1 cellular context compared by ENCODE assay signal in genomic region chr5:141524604-141525597, GRCh38.
A peak's percentile ranks its signal among the peaks of the same experiment; 100 is the strongest.
TF ChIP-seq lines count a peak whose summit lies in the region.

No MANE protein-coding gene starts in this region.

TF ChIP-seq in HepG2, 621 proteins besides CTCF, POLR2A, EP300 and RAD21 (continued from another document and continues in another):
- TF ChIP-seq HMGXB3 (CRISPR knock-in tag; IDR thresholded peaks at IDR 0.05; ENCODE audit: borderline replicate concordance) (peak; percentile 67; the same call in 1 of the 2 replicates), NR3C1 (CRISPR knock-in tag; IDR thresholded peaks at IDR 0.05) (no peak), REPIN1 (CRISPR knock-in tag; IDR thresholded peaks at IDR 0.05; ENCODE audit: borderline replicate concordance, low read depth) (0 out of 2 replicates have a peak, but pooled peaks have one; percentile 42), THRA (CRISPR knock-in tag; IDR thresholded peaks at IDR 0.05; ENCODE audit: borderline replicate concordance) (peak; percentile 47; the same call in 1 of the 2 replicates), SP2 (CRISPR knock-in tag; IDR thresholded peaks at IDR 0.05) (no peak), ZSCAN30 (CRISPR knock-in tag; IDR thresholded peaks at IDR 0.05) (no peak), SKI (IDR thresholded peaks at IDR 0.05; ENCODE audit: partially characterized antibody) (no peak), FOXK1 (CRISPR knock-in tag; IDR thresholded peaks at IDR 0.05; ENCODE audit: borderline replicate concordance, low read depth) (peak; percentile 58; the same call in 1 of the 2 replicates), AGO1 (IDR thresholded peaks at IDR 0.05; ENCODE audit: low read depth, low read length, poor library complexity, severe bottlenecking) (no peak), MXI1 (IDR thresholded peaks at IDR 0.05; ENCODE audit: borderline replicate concordance, low read depth, low read length) (peak; percentile 60; the same call in 1 of the 3 replicates), POLR2AphosphoS2 (IDR thresholded peaks at IDR 0.05; ENCODE audit: low read depth, low read length) (no peak), SAFB2 (CRISPR knock-in tag; IDR thresholded peaks at IDR 0.05; ENCODE audit: borderline replicate concordance, low read depth) (no peak), TFE3 (CRISPR knock-in tag; IDR thresholded peaks at IDR 0.05) (0 out of 2 replicates have a peak, but pooled peaks have one; percentile 16), BCL6 (CRISPR knock-in tag; IDR thresholded peaks at IDR 0.05) (peak; percentile 59), RBAK (CRISPR knock-in tag; IDR thresholded peaks at IDR 0.05) (no peak), ZMYM4 (CRISPR knock-in tag; IDR thresholded peaks at IDR 0.05) (peak; percentile 83), ZNF382 (CRISPR knock-in tag; IDR thresholded peaks at IDR 0.05; ENCODE audit: borderline replicate concordance) (no peak), MTERF4 (CRISPR knock-in tag; IDR thresholded peaks at IDR 0.05) (no peak), LBX2 (CRISPR knock-in tag; IDR thresholded peaks at IDR 0.05; ENCODE audit: borderline replicate concordance) (no peak), ZNF33A (CRISPR knock-in tag; IDR thresholded peaks at IDR 0.05; ENCODE audit: borderline replicate concordance) (no peak), ZIK1 (CRISPR knock-in tag; IDR thresholded peaks at IDR 0.05; ENCODE audit: borderline replicate concordance, low read depth) (no peak), CREB1 (IDR thresholded peaks at IDR 0.05) (no peak), CREB1 (CRISPR knock-in tag; IDR thresholded peaks at IDR 0.05) (no peak), KDM3A (CRISPR knock-in tag; IDR thresholded peaks at IDR 0.05; ENCODE audit: low read depth) (0 out of 2 replicates have a peak, but pooled peaks have one; percentile 63), GMEB1 (CRISPR knock-in tag; IDR thresholded peaks at IDR 0.05; ENCODE audit: borderline replicate concordance) (0 out of 2 replicates have a peak, but pooled peaks have one; percentile 18), ATM (IDR thresholded peaks at IDR 0.05; ENCODE audit: borderline replicate concordance) (no peak), RORA (CRISPR knock-in tag; IDR thresholded peaks at IDR 0.05) (peak; percentile 91; the same call in 1 of the 2 replicates), RFX5 (IDR thresholded peaks at IDR 0.05; ENCODE audit: low read depth, low read length) (peak; percentile 78), SIN3A (IDR thresholded peaks at IDR 0.05; ENCODE audit: borderline replicate concordance, low read depth, low read length) (no peak), ZNF281 (CRISPR knock-in tag; IDR thresholded peaks at IDR 0.05; ENCODE audit: borderline replicate concordance) (peak; percentile 82), YEATS2 (CRISPR knock-in tag; IDR thresholded peaks at IDR 0.05; ENCODE audit: borderline replicate concordance) (peak; percentile 17; the same call in 1 of the 2 replicates), RXRB (CRISPR knock-in tag; IDR thresholded peaks at IDR 0.05; ENCODE audit: borderline replicate concordance) (peak; percentile 93), KDM5B (CRISPR knock-in tag; IDR thresholded peaks at IDR 0.05; ENCODE audit: borderline replicate concordance) (peak; percentile 27; the same call in 1 of the 2 replicates), GABPB1 (CRISPR knock-in tag; IDR thresholded peaks at IDR 0.05) (peak; percentile 45), ZNF138 (CRISPR knock-in tag; IDR thresholded peaks at IDR 0.05; ENCODE audit: low read depth) (no peak), SMYD3 (CRISPR knock-in tag; IDR thresholded peaks at IDR 0.05) (no peak), MIER3 (CRISPR knock-in tag; IDR thresholded peaks at IDR 0.05; ENCODE audit: borderline replicate concordance) (peak; percentile 65; the same call in 1 of the 2 replicates), LCORL (IDR thresholded peaks at IDR 0.05) (no peak), LCORL (CRISPR knock-in tag; IDR thresholded peaks at IDR 0.05) (peak; percentile 49; the same call in 1 of the 2 replicates), SP1 (IDR thresholded peaks at IDR 0.05) (no peak), SP1 (CRISPR knock-in tag; IDR thresholded peaks at IDR 0.05) (0 out of 2 replicates have a peak, but pooled peaks have one; percentile 40), ZBTB25 (CRISPR knock-in tag; IDR thresholded peaks at IDR 0.05) (peak; percentile 50; the same call in 1 of the 2 replicates), HCFC1 (IDR thresholded peaks at IDR 0.05; ENCODE audit: low read depth, low read length) (peak; percentile 35; the same call in 1 of the 2 replicates), ATF4 (CRISPR knock-in tag; IDR thresholded peaks at IDR 0.05) (no peak), BRD4 (CRISPR knock-in tag; IDR thresholded peaks at IDR 0.05) (no peak)
